In the genomic region with DNA sequence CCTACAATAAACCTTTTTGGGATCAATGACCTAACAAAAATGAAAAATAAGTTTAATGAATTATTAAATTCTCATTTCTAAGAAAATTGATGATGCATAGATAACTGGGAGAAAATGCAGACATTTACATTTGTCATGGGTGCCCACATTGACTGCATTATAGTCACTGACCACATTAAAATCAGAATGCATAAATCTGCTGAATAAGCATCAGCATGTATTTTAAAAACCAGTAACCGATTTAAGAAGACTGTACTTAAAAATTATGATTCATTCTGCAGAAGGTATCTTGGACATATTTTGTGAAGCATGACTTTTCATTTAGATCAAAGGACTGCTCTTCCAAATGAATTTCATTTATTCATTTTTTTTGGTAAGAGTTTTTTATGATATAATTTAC, we compare ENCODE assay signal across 29 cellular contexts. TPM values are rescaled to one million over a fixed set of nuclear protein-coding genes. Genes with fewer than 3 reads are reported as not detected.
"Had no signal": no experiment of that assay in that cellular context is flagged by ENCODE, and none has a peak within 500 bp of the region (broad histone marks: within the 10 kb centered on the region; RNA-seq: fewer than 3 reads in every experiment).

No MANE protein-coding gene starts in this region.

- H3K4me3 ChIP-seq: neural progenitor cell, ovary, psoas muscle, skin epidermis, smooth muscle cell, spleen, suprapubic skin, testis, tibial artery, transverse colon, upper lobe of right lung, uterus had no signal

- H2AFZ ChIP-seq: neural progenitor cell, parathyroid adenoma had no signal

- H3K4me2 ChIP-seq: neural progenitor cell, smooth muscle cell had no signal

- H3K9me3 ChIP-seq: ovary, psoas muscle, spleen, suprapubic skin, testis, tibial artery, transverse colon, upper lobe of right lung, uterus had no signal

- H3K79me2 ChIP-seq: parathyroid adenoma had no signal

- H3K36me3 ChIP-seq: neural progenitor cell, ovary, spleen, suprapubic skin, tibial artery, transverse colon, upper lobe of right lung, uterus had no signal

- H3K27ac ChIP-seq: neural progenitor cell, ovary, parathyroid adenoma, psoas muscle, skin epidermis, spleen, suprapubic skin, testis, tibial artery, transverse colon, upper lobe of right lung, uterus had no signal

- ATAC-seq: natural killer cell; psoas muscle; right cardiac atrium; sciatic nerve; stimulated activated memory B cell treated with anti-CD40 and anti-IgM and Interleukin-4, amounts not matched to agents 10 μg/mL and 1 μg/mL and 100 μg/mL, for 72 hours; stimulated activated naive CD8-positive, alpha-beta T cell treated with anti-CD3 and anti-CD28 coated beads, Interleukin-15, amount 100 ng/mL, for 72 hours; stimulated activated naive CD8-positive, alpha-beta T cell treated with anti-CD3 and anti-CD28 coated beads, Interleukin-15, Interleukin-2, amounts not matched to agents 100 U/mL and 50 U/mL, for 24 hours; upper lobe of right lung had no signal

- H3K9ac ChIP-seq: neural progenitor cell, parathyroid adenoma had no signal

- H3K27me3 ChIP-seq: neural progenitor cell, ovary, spleen, suprapubic skin, testis, tibial artery, transverse colon, upper lobe of right lung, uterus had no signal

- DNase-seq: natural killer cell; occipital lobe; ovary; posterior cingulate gyrus; psoas muscle; right cardiac atrium; spleen; stimulated activated CD4-positive, alpha-beta T cell treated with anti-CD3 and anti-CD28 coated beads, Interleukin-12 subunit alpha, Interleukin-12 subunit beta, amount 100 ng/mL, for 4 hours; stimulated activated CD4-positive, alpha-beta T cell treated with anti-CD3 and anti-CD28 coated beads, Interleukin-1b, Interleukin-23, amount 100 ng/mL, for 48 hours; stimulated activated CD4-positive, alpha-beta T cell treated with anti-CD3 and anti-CD28 coated beads, Interleukin-4, amount 100 ng/mL, for 1 hour; stimulated activated CD4-positive, alpha-beta T cell treated with anti-CD3 and anti-CD28 coated beads, Interleukin-4, amount 100 ng/mL, for 4 hours; stimulated activated CD8-positive, alpha-beta memory T cell treated with anti-CD3 and anti-CD28 coated beads, Interleukin-4, amount 100 ng/mL, for 48 hours; stimulated activated naive CD4-positive, alpha-beta T cell; stimulated activated naive CD8-positive, alpha-beta T cell treated with anti-CD3 and anti-CD28 coated beads, Interleukin-15, amount 100 ng/mL, for 72 hours; stimulated activated naive CD8-positive, alpha-beta T cell treated with anti-CD3 and anti-CD28 coated beads, Interleukin-15, Interleukin-2, amounts not matched to agents 100 U/mL and 50 U/mL, for 24 hours; substantia nigra; testis; tibial artery; transverse colon; upper lobe of right lung; uterus had no signal

- H3K4me1 ChIP-seq: neural progenitor cell, spleen, suprapubic skin, testis, tibial artery, transverse colon, upper lobe of right lung, uterus had no signal

RNA-seq across cellular contexts. Expression of a gene that starts 11.7 kb away (rescaled TPM):
- total RNA-seq: osteoblast had no signal
- polyA plus RNA-seq: psoas muscle had no signal
